ENCODE assay signal across 23 cellular contexts in the genomic region with DNA sequence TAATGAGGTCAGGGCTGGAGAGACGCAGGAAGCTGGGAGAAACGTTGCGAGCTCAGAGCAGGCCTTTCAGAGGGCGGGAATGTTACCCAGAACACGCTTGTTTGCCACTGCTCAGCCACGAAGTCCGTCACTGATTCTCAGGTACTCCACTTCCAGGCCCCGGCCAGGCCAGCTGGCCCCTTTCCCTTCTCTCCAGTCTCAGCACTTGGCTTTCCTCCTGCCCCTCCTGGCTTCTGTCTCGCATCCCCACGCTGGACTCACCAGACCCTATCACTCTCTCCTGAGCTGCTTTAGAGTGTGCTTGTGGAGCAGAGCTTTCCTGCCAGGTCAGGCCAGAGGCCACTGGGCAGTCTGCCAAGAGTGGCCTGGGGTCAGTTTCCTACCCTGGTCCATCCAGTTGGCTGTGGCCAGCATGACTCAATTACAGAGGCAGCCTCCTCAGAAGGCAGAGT.
DNase-seq lines count a peak whose midpoint lies in the region; ATAC-seq and TF ChIP-seq lines count a peak whose summit lies in the region.
"Had no signal": no experiment of that assay in that cellular context is flagged by ENCODE, and none has a peak within 500 bp of the region (broad histone marks: within the 10 kb centered on the region; RNA-seq: fewer than 3 reads in every experiment).

No MANE protein-coding gene starts in this region.

- peaks cover 7% of the 10 kb centered on the region; the same call in 1 of the 2 replicates for H3K9me3 ChIP-seq in SJSA1 (replicated peaks)
- peaks cover 0 to 33% (median 0%) of the 10 kb centered on the region in 3 donors for H3K9me3 ChIP-seq in gastroesophageal sphincter
- no peaks in the 10 kb centered on the region for H3K9me3 ChIP-seq in ovary

- H3K36me3 ChIP-seq in SJSA1 (no peaks in the 10 kb centered on the region), gastroesophageal sphincter (no peaks in the 10 kb centered on the region), ovary (no peaks in the 10 kb centered on the region)

- ATAC-seq in gastroesophageal sphincter (peak; percentile 24), GM19395 (IDR thresholded peaks at IDR 0.05; ENCODE audit: unreplicated experiment) (no peak), HG02938 (IDR thresholded peaks at IDR 0.05; ENCODE audit: unreplicated experiment) (no peak)
- ATAC-seq: activated T-helper 17 cell treated with anti-CD3 and anti-CD28 coated beads, Interleukin-2, amount 50 U/mL, for 72 hours; natural killer cell; Panc1; stimulated activated memory B cell treated with anti-CD40 and anti-IgM and Interleukin-4, amounts not matched to agents 10 μg/mL and 1 μg/mL and 100 μg/mL, for 72 hours had no signal

- no peak for TF ChIP-seq CTCF in gastroesophageal sphincter (IDR thresholded peaks at IDR 0.05)
- TF ChIP-seq CTCF in ovary (IDR thresholded peaks at IDR 0.05), result no peak

- H3K27me3 ChIP-seq in SJSA1 (replicated peaks) (no peaks in the 10 kb centered on the region), gastroesophageal sphincter (peaks cover 11% of the 10 kb centered on the region), ovary (no peaks in the 10 kb centered on the region)
- H3K27me3 ChIP-seq: hepatocyte had no signal

- H3K4me1 ChIP-seq in SJSA1 (replicated peaks) (peaks cover 47% of the 10 kb centered on the region), gastroesophageal sphincter (peaks cover 0 to 26% (median 3%) of the 10 kb centered on the region in 3 donors), ovary (ENCODE audit: insufficient read depth) (peaks cover 17% of the 10 kb centered on the region)

- TF ChIP-seq EP300 in gastroesophageal sphincter (IDR thresholded peaks at IDR 0.05) (no peak), ovary (IDR thresholded peaks at IDR 0.05) (no peak)

- intact Hi-C loops in ovary (cut with DNase I), result no loop called here

- no peak for TF ChIP-seq POLR2A in gastroesophageal sphincter (IDR thresholded peaks at IDR 0.05)
- no peak for TF ChIP-seq POLR2A in ovary (IDR thresholded peaks at IDR 0.05)

- H3K4me3 ChIP-seq in SJSA1 (no peak overlapping the region), gastroesophageal sphincter (no peak overlapping the region), ovary (no peak overlapping the region)
- H3K4me3 ChIP-seq: hepatocyte had no signal

- no peak overlapping the region for H3K27ac ChIP-seq in SJSA1
- H3K27ac ChIP-seq in gastroesophageal sphincter, result peak overlapping the region in 3 of 4 donors; percentile 35 to 47 (median 35)
- peak overlapping the region; percentile 14 to 69 for H3K27ac ChIP-seq in ovary
- H3K27ac ChIP-seq: hepatocyte had no signal

- 55% methylated on average over 10 of the region's 10 CpGs; no CpG with 5 or more reads in 1 of the 2 donors for WGBS in gastroesophageal sphincter (ENCODE audit: low coverage in 1 of 2), 2 donors
- WGBS in ovary, 3 donors, result 25 to 32% (median 27%) methylated on average over 10 of the region's 10 CpGs

- DNase-seq in EL, result peak; percentile 7
- DNase-seq in SJSA1 (ENCODE audit: low read depth in 1 of 2, low spot score in 2 of 2), result peak; percentile 46 to 52
- peak; percentile 82 to 91 (median 90) for DNase-seq in ovary
- DNase-seq in activated CD4-positive, alpha-beta T cell treated with anti-CD3 and anti-CD28 coated beads, Interleukin-2, amount 50 U/mL, for 4 hours, result no peak
- DNase-seq in germinal center (ENCODE audit: low spot score), result no peak
- DNase-seq: activated CD4-positive, alpha-beta T cell treated with anti-CD3 and anti-CD28 coated beads for 1 hour; caudate nucleus; CD4-positive, alpha-beta memory T cell; DMS79; effector CD8-positive, alpha-beta T cell; H9; mesenchymal stem cell; natural killer cell; NCI-H1436 treated with DMSO at 0.1 percent for 48 hours; NCI-H2227 treated with DMSO at 0.1 percent for 48 hours; T1000 had no signal

Comparison
In these comparisons a context has a peak if more than half of its experiments do, and no peak if none do; other contexts are left out.
1. DNase-seq: peak in EL (single experiment), SJSA1 (2 of 2) and ovary (5 of 5); none in activated CD4-positive, alpha-beta T cell treated with anti-CD3 and anti-CD28 coated beads, Interleukin-2, amount 50 U/mL, for 4 hours (0 of 2) and germinal center (single experiment).